ENCODE assay signal across 25 cellular contexts in genomic region chr10:46537309-46537708, GRCh38. TPM values are rescaled to one million over a fixed set of nuclear protein-coding genes. Genes with fewer than 3 reads are reported as not detected.
DNase-seq lines count a peak whose midpoint lies in the region; ATAC-seq, FAIRE-seq and TF ChIP-seq lines count a peak whose summit lies in the region.
"Had no signal": no experiment of that assay in that cellular context is flagged by ENCODE, and none has a peak within 500 bp of the region (broad histone marks: within the 10 kb centered on the region; RNA-seq: fewer than 3 reads in every experiment).

No MANE protein-coding gene starts in this region.

- H3K9me1 ChIP-seq in K562 (ENCODE audit: control insufficient read depth, insufficient read depth, low read length) = no peaks in the 10 kb centered on the region

- H3K79me1 ChIP-seq in mesenchymal stem cell (replicated peaks; ENCODE audit: low read length, poor library complexity, severe bottlenecking) = no peaks in the 10 kb centered on the region

- no peak overlapping the region for H3K27ac Mint-ChIP-seq in activated naive CD4-positive, alpha-beta T cell treated with anti-CD3 and anti-CD28 coated beads, Interleukin-2, amount 10 ng/mL, durations not matched to agents 7 days and 5 days
- H3K27ac Mint-ChIP-seq: CD4-positive, alpha-beta memory T cell; IgD-negative memory B cell had no signal

- H3K4me1 Mint-ChIP-seq in activated naive CD4-positive, alpha-beta T cell treated with anti-CD3 and anti-CD28 coated beads, Interleukin-2, amount 10 ng/mL, durations not matched to agents 7 days and 5 days = no peaks in the 10 kb centered on the region

- H3K9me3 Mint-ChIP-seq in activated naive CD4-positive, alpha-beta T cell treated with anti-CD3 and anti-CD28 coated beads, Interleukin-2, amount 10 ng/mL, durations not matched to agents 7 days and 5 days = no peaks in the 10 kb centered on the region

- TF ChIP-seq POLR2A in A549 (IDR thresholded peaks at IDR 0.05; ENCODE audit: low read length) = no peak
- no peak for TF ChIP-seq POLR2A in K562 (conservative IDR thresholded peaks at IDR 0.05)
- no peak for TF ChIP-seq POLR2A in esophagus muscularis mucosa (IDR thresholded peaks at IDR 0.05; ENCODE audit: low read depth)

- DNase-seq in A549 (ENCODE audit: low read depth in 1 of 2, low spot score in 1 of 2) (no peak), H7 (peak; percentile 64), K562 (ENCODE audit: extremely low read depth in 1 of 4, low spot score in 3 of 4) (no peak), mesenchymal stem cell (no peak), T-helper 1 cell (no peak), ecto neural progenitor cell (ENCODE audit: low spot score) (no peak), esophagus muscularis mucosa (ENCODE audit: extremely low spot score) (no peak)
- no peak for DNase-seq in activated naive CD4-positive, alpha-beta T cell treated with anti-CD3 and anti-CD28 coated beads, Interleukin-2, amount 10 ng/mL, durations not matched to agents 7 days and 5 days
- DNase-seq: HCEC 1CT, Kasumi-1, MG63, NCI-H1048, NCI-H1436 treated with DMSO at 0.1 percent for 48 hours, NCI-H2029, NCI-H2171, NCI-H526, PC-9, Right ventricle myocardium superior had no signal

- ATAC-seq in A549 (no peak), K562 (no peak)

- 0 out of 2 replicates have a peak, but pooled peaks cover 8% of the 10 kb centered on the region for H4K20me1 ChIP-seq in K562 (replicated peaks; ENCODE audit: control insufficient read depth, insufficient read depth, low read length)
- H4K20me1 ChIP-seq: BLaER1 had no signal

- TF ChIP-seq EP300 in A549 (IDR thresholded peaks at IDR 0.05) (no peak), K562 (IDR thresholded peaks at IDR 0.05; ENCODE audit: low read length) (no peak), esophagus muscularis mucosa (IDR thresholded peaks at IDR 0.05) (no peak)

- no peak overlapping the region for H2BK120ac ChIP-seq in mesenchymal stem cell (ENCODE audit: low read depth, low read length)

- FAIRE-seq in A549 (lab: Jason Lieb, UNC) = no peak
- no peak for FAIRE-seq in K562 (lab: Jason Lieb, UNC)
- FAIRE-seq: D721Med, HTR-8/SVneo had no signal

- H2AFZ ChIP-seq in K562 (ENCODE audit: low read depth, low read length) (no peak overlapping the region), mesenchymal stem cell (ENCODE audit: low read depth, low read length) (no peak overlapping the region)
- H2AFZ ChIP-seq: PC-9 had no signal

- 77% methylated on average over 5 of the region's 5 CpGs for WGBS in A549 (ENCODE audit: missing lambda C conversion rate)
- WGBS in K562 (ENCODE audit: insufficient coverage, low coverage, missing lambda C conversion rate) = under 1% methylated on average over 5 of the region's 5 CpGs
- 92% methylated on average over 3 of the region's 5 CpGs for WGBS in mesenchymal stem cell
- WGBS in esophagus muscularis mucosa = 84% methylated on average over 5 of the region's 5 CpGs

- H3K27ac ChIP-seq in A549 = peak overlapping the region; percentile 89 to 97
- no peak overlapping the region for H3K27ac ChIP-seq in K562 (ENCODE audit: extremely low read depth, low read depth, low read length)
- no peak overlapping the region for H3K27ac ChIP-seq in mesenchymal stem cell (ENCODE audit: low read length, poor library complexity, severe bottlenecking)
- H3K27ac ChIP-seq in esophagus muscularis mucosa (replicated peaks in 1 of 4) = no peak overlapping the region
- H3K27ac ChIP-seq: BLaER1, PC-9, SK-N-MC had no signal

- no peak overlapping the region for H3K18ac ChIP-seq in mesenchymal stem cell (ENCODE audit: low read depth in 1 of 2, low read length in 2 of 2)

- no peak overlapping the region for H2BK15ac ChIP-seq in mesenchymal stem cell (ENCODE audit: low read depth, poor library complexity, severe bottlenecking)

- no peaks in the 10 kb centered on the region for H3K36me3 Mint-ChIP-seq in activated naive CD4-positive, alpha-beta T cell treated with anti-CD3 and anti-CD28 coated beads, Interleukin-2, amount 10 ng/mL, durations not matched to agents 7 days and 5 days
- H3K36me3 Mint-ChIP-seq: CD4-positive, alpha-beta memory T cell; IgD-negative memory B cell had no signal

- peaks cover 41% of the 10 kb centered on the region for H3K27me3 Mint-ChIP-seq in activated naive CD4-positive, alpha-beta T cell treated with anti-CD3 and anti-CD28 coated beads, Interleukin-2, amount 10 ng/mL, durations not matched to agents 7 days and 5 days

- no peak overlapping the region for H3K4me3 ChIP-seq in A549
- H3K4me3 ChIP-seq in H7 (ENCODE audit: insufficient read depth, low read depth, low read length) = no peak overlapping the region
- H3K4me3 ChIP-seq in K562 = no peak overlapping the region
- no peak overlapping the region for H3K4me3 ChIP-seq in mesenchymal stem cell (ENCODE audit: insufficient read depth in 1 of 2, low read depth in 1 of 2, low read length in 2 of 2)
- no peak overlapping the region for H3K4me3 ChIP-seq in esophagus muscularis mucosa
- H3K4me3 ChIP-seq: BLaER1, MG63, PC-9, SK-N-MC had no signal

- TF ChIP-seq RAD21 in A549 (conservative IDR thresholded peaks at IDR 0.05 in 1 of 2, IDR thresholded peaks at IDR 0.05 in 1 of 2) (no peak), K562 (CRISPR knock-in tag; conservative IDR thresholded peaks at IDR 0.05 in 1 of 2, IDR thresholded peaks at IDR 0.05 in 1 of 2) (no peak)

- POLR2A ChIA-PET in A549 (lab: Yijun Ruan, JAX) = interaction anchor here (3.2 to 5.1 kb wide), 2 partner anchors 11 to 14 kb away, joined by 11 to 77 read pairs; no protein-coding TSS in a partner anchor
- POLR2A ChIA-PET in K562 (lab: Yijun Ruan, JAX) = interaction anchor here (2.4 kb wide), 1 partner anchor 10 kb away, joined by 6 read pairs; no protein-coding TSS in a partner anchor

- H3K4me3 Mint-ChIP-seq in activated naive CD4-positive, alpha-beta T cell treated with anti-CD3 and anti-CD28 coated beads, Interleukin-2, amount 10 ng/mL, durations not matched to agents 7 days and 5 days = no peak overlapping the region
- H3K4me3 Mint-ChIP-seq: CD4-positive, alpha-beta memory T cell; IgD-negative memory B cell had no signal

- H4K91ac ChIP-seq in mesenchymal stem cell (ENCODE audit: low read length) = no peak overlapping the region

- no peak overlapping the region for H2BK5ac ChIP-seq in mesenchymal stem cell (ENCODE audit: low read depth, low read length, poor library complexity, severe bottlenecking)

- peak overlapping the region; percentile 84 for H3K4me2 ChIP-seq in A549
- no peak overlapping the region for H3K4me2 ChIP-seq in K562 (ENCODE audit: insufficient read depth, low read length)
- no peak overlapping the region for H3K4me2 ChIP-seq in mesenchymal stem cell (ENCODE audit: low read length, poor library complexity, severe bottlenecking)
- H3K4me2 ChIP-seq: BLaER1, PC-9 had no signal

- H3K27me3 ChIP-seq in H7 (ENCODE audit: control insufficient read depth, insufficient read depth, low read length) (peaks cover 3% of the 10 kb centered on the region), K562 (ENCODE audit: control insufficient read depth in 2 of 2, insufficient read depth in 2 of 2, low read length in 2 of 2) (peaks cover 41 to 51% of the 10 kb centered on the region in 2 experiments), mesenchymal stem cell (ENCODE audit: control insufficient read depth in 1 of 2, insufficient read depth in 1 of 2, low read length in 2 of 2) (peaks cover 0 to 67% of the 10 kb centered on the region in 2 experiments), esophagus muscularis mucosa (peaks cover 0 to 19% (median 0%) of the 10 kb centered on the region in 4 donors)
- H3K27me3 ChIP-seq: BLaER1, MG63 had no signal

- H4K8ac ChIP-seq in mesenchymal stem cell (ENCODE audit: low read length) = no peak overlapping the region

- H2BK12ac ChIP-seq in mesenchymal stem cell (ENCODE audit: low read length in 2 of 2) = no peak overlapping the region

- no peaks in the 10 kb centered on the region for H3K79me2 ChIP-seq in K562 (ENCODE audit: control insufficient read depth, insufficient read depth, low read length)

- H3K4me1 ChIP-seq in A549 (peaks cover 66% of the 10 kb centered on the region), K562 (replicated peaks in 1 of 2; ENCODE audit: control insufficient read depth in 2 of 2, insufficient read depth in 2 of 2, low read length in 2 of 2) (peaks cover 0 to 6% of the 10 kb centered on the region in 2 experiments; a peak in 2 of 5 replicates), mesenchymal stem cell (ENCODE audit: control insufficient read depth, insufficient read depth, low read depth, low read length) (peaks cover 26% of the 10 kb centered on the region), esophagus muscularis mucosa (peaks cover 6 to 36% (median 28%) of the 10 kb centered on the region in 4 donors)
- H3K4me1 ChIP-seq: BLaER1 had no signal

- H2AK5ac ChIP-seq in mesenchymal stem cell (ENCODE audit: low read length, severe bottlenecking) = peak overlapping the region; percentile 6

- H3K14ac ChIP-seq in mesenchymal stem cell (ENCODE audit: low read length in 2 of 2) = no peak overlapping the region

- no TSS peak for BruUV-seq in K562 (replicated peaks; lab: Mats Ljungman, UMichigan)

- in situ Hi-C loops in K562 (cut with MboI) = no loop called here

- H3K4ac ChIP-seq in mesenchymal stem cell (ENCODE audit: low read depth in 1 of 2, low read length in 2 of 2) = no peak overlapping the region

- intact Hi-C loops in K562 (cut with micrococcal nuclease) = no loop called here
- intact Hi-C loops in esophagus muscularis mucosa (cut with DNase I) = no loop called here

- CTCF ChIA-PET in A549 (lab: Yijun Ruan, JAX) = interaction anchor here (1.2 to 5.7 kb wide), 7 partner anchors 7 to 308 kb away, joined by 3 to 67 read pairs (median 4); no protein-coding TSS in a partner anchor
- CTCF ChIA-PET in K562 (lab: Yijun Ruan, JAX; ENCODE audit: low intra/inter-chr PET ratio) = no interaction called here
- CTCF ChIA-PET in activated naive CD4-positive, alpha-beta T cell treated with anti-CD3 and anti-CD28 coated beads, Interleukin-2, amount 10 ng/mL, durations not matched to agents 7 days and 5 days (lab: Charles Lee) = no interaction called here

- no peak overlapping the region for H3K9ac ChIP-seq in K562 (ENCODE audit: insufficient read depth in 1 of 2, low read depth in 2 of 2, low read length in 2 of 2)
- no peak overlapping the region for H3K9ac ChIP-seq in mesenchymal stem cell (ENCODE audit: low read length)
- H3K9ac ChIP-seq: BLaER1 had no signal

- TF ChIP-seq CTCF in A549 (IDR thresholded peaks at IDR 0.05) (no peak), K562 (IDR thresholded peaks at IDR 0.05 in 2 of 3, conservative IDR thresholded peaks at IDR 0.05 in 1 of 3; ENCODE audit: insufficient read depth in 2 of 3, low read depth in 1 of 3, low read length in 3 of 3) (no peak), esophagus muscularis mucosa (IDR thresholded peaks at IDR 0.05) (no peak)

- H3K23ac ChIP-seq in mesenchymal stem cell (ENCODE audit: low read length in 2 of 2) = no peak overlapping the region

- H3K9me3 ChIP-seq in A549 (no peaks in the 10 kb centered on the region), K562 (replicated peaks; ENCODE audit: control insufficient read depth, insufficient read depth, low read depth, low read length) (no peaks in the 10 kb centered on the region), mesenchymal stem cell (ENCODE audit: control insufficient read depth, low read length) (no peaks in the 10 kb centered on the region), esophagus muscularis mucosa (no peaks in the 10 kb centered on the region)
- H3K9me3 ChIP-seq: BLaER1, MG63 had no signal

- H3K36me3 ChIP-seq in H7 (replicated peaks; ENCODE audit: control insufficient read depth, insufficient read depth, low read length) = no peaks in the 10 kb centered on the region
- H3K36me3 ChIP-seq in K562 (ENCODE audit: control insufficient read depth, insufficient read depth, low read length) = no peaks in the 10 kb centered on the region
- H3K36me3 ChIP-seq in mesenchymal stem cell (ENCODE audit: control insufficient read depth in 1 of 2, insufficient read depth in 2 of 2, low read depth in 1 of 2, low read length in 2 of 2) = no peaks in the 10 kb centered on the region
- H3K36me3 ChIP-seq in esophagus muscularis mucosa = no peaks in the 10 kb centered on the region
- H3K36me3 ChIP-seq: BLaER1, MG63 had no signal

RNA-seq across cellular contexts. Expression of gene GPRIN2, which starts 19.1 kb away (rescaled TPM):
- polyA plus RNA-seq in A549 (2011; rRNA removed) (8.8 and 9.4 TPM in 2 replicates), A549 (2017; fragmentation: RNase III; extraction: RNeasy Plus Mini Kit Qiagen cat#74134 plus additional on column Dnase treatment) (25.8 to 29.9 TPM (median 28.6 TPM) in 3 replicates), K562 (2011; rRNA removed) (not detected in 2 replicates), K562 (2014; fragmentation: Illumina TruSeq; extraction: Trizol) (not detected in 2 replicates), K562 (2014; fragmentation: Nextera tagmentation; extraction: Ambion mirVana) (not detected), K562 (2014; rRNA removed) (not detected in 2 replicates)
- 17.3 and 29.5 TPM in 2 replicates for polyA plus RNA-seq in A549 (2012; cell fraction: cytosol; rRNA removed)
- polyA plus RNA-seq in A549 (2012; cell fraction: nucleus; rRNA removed) = 62.0 and 88.1 TPM in 2 replicates
- 14.3 and 17.6 TPM in 2 replicates for polyA minus RNA-seq in A549 (2011; rRNA and poly(A)+ RNA removed)
- 4.3 and 4.7 TPM in 2 replicates for total RNA-seq in H7 (2014; rRNA removed; shearing (Covaris generic))
- not detected in 2 replicates for total RNA-seq in K562 (2011; cell fraction: chromatin; rRNA removed; ENCODE audit: low replicate concordance)
- not detected in 2 replicates for total RNA-seq in K562 (2011; cell fraction: nucleolus; rRNA removed)
- total RNA-seq in K562 (2011; cell fraction: nucleoplasm; rRNA removed) = not detected in 2 replicates
- total RNA-seq in K562 (2014; rRNA removed) (not detected in 2 replicates), K562 (2014; rRNA removed; fragmentation: Illumina TruSeq; extraction: Trizol) (not detected in 2 replicates), K562 (2015; rRNA removed; fragmentation: Illumina TruSeq; extraction: Trizol) (not detected in 2 replicates), K562 (2021) (not detected in 2 replicates), esophagus muscularis mucosa (1 to 10 TPM in 2 of 4 donors, not detected in 2; 1.3 to 2.2 TPM)
- not detected in 2 replicates for polyA plus RNA-seq in K562 (2011; cell fraction: cytosol; rRNA removed)
- polyA plus RNA-seq in K562 (2011; cell fraction: nucleus; rRNA removed) = not detected in 2 replicates
- not detected in 2 replicates for polyA plus RNA-seq in K562 (2012)
- polyA minus RNA-seq in K562 (2011; rRNA and poly(A)+ RNA removed) = not detected in 2 replicates
- not detected in 2 replicates for polyA minus RNA-seq in K562 (2011; cell fraction: cytosol; rRNA and poly(A)+ RNA removed)
- not detected in 2 replicates for polyA minus RNA-seq in K562 (2011; cell fraction: nucleus; rRNA and poly(A)+ RNA removed)
- not detected for polyA plus RNA-seq in mesenchymal stem cell (2013, experiment 1 of 2)
- polyA plus RNA-seq in mesenchymal stem cell (2013, experiment 2 of 2) = 0.03 TPM
- total RNA-seq: A673; CD4-positive, alpha-beta memory T cell; Right ventricle myocardium superior had no signal
- polyA plus RNA-seq: CD4-positive, alpha-beta memory T cell; IgD-negative memory B cell had no signal

RNA-seq across cellular contexts. Expression of gene SYT15, which starts 41.6 kb away (rescaled TPM):
- 3.3 and 3.5 TPM in 2 replicates for polyA plus RNA-seq in A549 (2011; rRNA removed)
- 3.5 and 4.3 TPM in 2 replicates for polyA plus RNA-seq in A549 (2012; cell fraction: cytosol; rRNA removed)
- polyA plus RNA-seq in A549 (2012; cell fraction: nucleus; rRNA removed) = 4.5 and 4.8 TPM in 2 replicates
- polyA plus RNA-seq in A549 (2017; fragmentation: RNase III; extraction: RNeasy Plus Mini Kit Qiagen cat#74134 plus additional on column Dnase treatment) = 2.8 to 3.6 TPM (median 3.2 TPM) in 3 replicates
- polyA minus RNA-seq in A549 (2011; rRNA and poly(A)+ RNA removed) = 4.1 and 5.5 TPM in 2 replicates
- total RNA-seq in H7 (2014; rRNA removed; shearing (Covaris generic)) = 0.04 TPM in 1 of 2 replicates, not detected in the other
- 1.5 and 3.2 TPM in 2 replicates for total RNA-seq in K562 (2011; cell fraction: chromatin; rRNA removed; ENCODE audit: low replicate concordance)
- 0.67 and 1.1 TPM in 2 replicates for total RNA-seq in K562 (2011; cell fraction: nucleolus; rRNA removed)
- total RNA-seq in K562 (2011; cell fraction: nucleoplasm; rRNA removed) = 1.6 and 2.4 TPM in 2 replicates
- 0.05 and 0.37 TPM in 2 replicates for total RNA-seq in K562 (2014; rRNA removed)
- 0.25 and 0.70 TPM in 2 replicates for total RNA-seq in K562 (2014; rRNA removed; fragmentation: Illumina TruSeq; extraction: Trizol)
- 0.23 TPM in 1 of 2 replicates, not detected in the other for total RNA-seq in K562 (2015; rRNA removed; fragmentation: Illumina TruSeq; extraction: Trizol)
- total RNA-seq in K562 (2021) = 0.65 and 0.82 TPM in 2 replicates
- 0.22 and 0.53 TPM in 2 replicates for polyA plus RNA-seq in K562 (2011; rRNA removed)
- polyA plus RNA-seq in K562 (2011; cell fraction: cytosol; rRNA removed) = 0.15 and 0.25 TPM in 2 replicates
- 0.49 and 0.74 TPM in 2 replicates for polyA plus RNA-seq in K562 (2011; cell fraction: nucleus; rRNA removed)
- polyA plus RNA-seq in K562 (2012) = 0.15 and 0.39 TPM in 2 replicates
- 0.10 and 0.22 TPM in 2 replicates for polyA plus RNA-seq in K562 (2014; fragmentation: Illumina TruSeq; extraction: Trizol)
- polyA plus RNA-seq in K562 (2014; fragmentation: Nextera tagmentation; extraction: Ambion mirVana) = under 1 TPM; 0.15 to 0.20 TPM
- 0.05 and 0.36 TPM in 2 replicates for polyA plus RNA-seq in K562 (2014; rRNA removed)
- 0.51 and 0.60 TPM in 2 replicates for polyA minus RNA-seq in K562 (2011; rRNA and poly(A)+ RNA removed)
- not detected in 2 replicates for polyA minus RNA-seq in K562 (2011; cell fraction: cytosol; rRNA and poly(A)+ RNA removed)
- 0.33 and 0.40 TPM in 2 replicates for polyA minus RNA-seq in K562 (2011; cell fraction: nucleus; rRNA and poly(A)+ RNA removed)
- 0.35 TPM for polyA plus RNA-seq in mesenchymal stem cell (2013, experiment 1 of 2)
- polyA plus RNA-seq in mesenchymal stem cell (2013, experiment 2 of 2) = 0.82 TPM
- total RNA-seq in esophagus muscularis mucosa = 1 to 10 TPM; 2.1 to 7.4 (median 5.4) TPM

Comparison
In these comparisons a context has a peak if more than half of its experiments do, and no peak if none do; other contexts are left out.
1. H3K27ac ChIP-seq: peak in A549 (2 of 2); none in K562 (single experiment), mesenchymal stem cell (single experiment) and esophagus muscularis mucosa (0 of 4).